ENCODE assay signal across 9 cellular contexts in genomic region chrX:1336331-1337143, GRCh38. TPM values are rescaled to one million over a fixed set of nuclear protein-coding genes. Genes with fewer than 3 reads are reported as not detected.
DNase-seq lines count a peak whose midpoint lies in the region; ATAC-seq and TF ChIP-seq lines count a peak whose summit lies in the region.
"Had no signal": no experiment of that assay in that cellular context is flagged by ENCODE, and none has a peak within 500 bp of the region (broad histone marks: within the 10 kb centered on the region; RNA-seq: fewer than 3 reads in every experiment).

Gene IL3RA, plus strand, starts transcription at chrX:1336785. Its CDS starts 4,981 bp downstream, at chrX:1341766.

- DNase-seq in activated T-cell treated with anti-CD3 and anti-CD28 coated beads, Interleukin-2, amount 50 U/mL, for 24 hours, result no peak
- no peak for DNase-seq in activated T-cell treated with anti-CD3 and anti-CD28 coated beads, Interleukin-2, amount 50 U/mL, for 1 hour
- DNase-seq in activated T-helper 2 cell treated with anti-CD3 and anti-CD28 coated beads, Interferon-gamma antibody, Interleukin-2, Interleukin-4, amounts not matched to agents 10 μg/mL and 5 μg/mL and 100 μg/mL, durations not matched to agents 14 hours and 24 hours and 36 hours (ENCODE audit: low spot score), result peak; percentile 48
- DNase-seq in left lung (peak; percentile 79), substantia nigra (lab: John Stamatoyannopoulos, UW) (peak in 26 of 49 donors; percentile 2 to 36 (median 8)), NCI-H146 (lab: John Stamatoyannopoulos, UW) (no peak)
- DNase-seq: DND-41 had no signal

- intact Hi-C loops in activated T-helper 2 cell treated with anti-CD3 and anti-CD28 coated beads, Interferon-gamma antibody, Interleukin-2, Interleukin-4, amounts not matched to agents 10 μg/mL and 5 μg/mL and 100 μg/mL, durations not matched to agents 14 hours and 24 hours and 36 hours (cut with micrococcal nuclease), result loop anchor here (2.0 to 10.0 kb wide), 2 partner anchors 16 to 258 kb away; partner anchors contain the start of gene AKAP17A
- intact Hi-C loops in left lung (cut with DNase I), result no loop called here

- H3K4me3 ChIP-seq in left lung, result peak within 1 kb of the TSS; percentile 12 to 50

- no peaks in the 10 kb centered on the region for H3K36me3 Mint-ChIP-seq in activated T-cell treated with anti-CD3 and anti-CD28 coated beads, Interleukin-2, amount 50 U/mL, for 24 hours (ENCODE audit: low read depth)
- peaks cover 44% of the 10 kb centered on the region for H3K36me3 Mint-ChIP-seq in activated T-helper 2 cell treated with anti-CD3 and anti-CD28 coated beads, Interferon-gamma antibody, Interleukin-2, Interleukin-4, amounts not matched to agents 10 μg/mL and 5 μg/mL and 100 μg/mL, durations not matched to agents 14 hours and 24 hours and 36 hours (ENCODE audit: low read depth)

- peaks cover 25% of the 10 kb centered on the region for H3K27me3 Mint-ChIP-seq in activated T-cell treated with anti-CD3 and anti-CD28 coated beads, Interleukin-2, amount 50 U/mL, for 24 hours
- H3K27me3 Mint-ChIP-seq in activated T-helper 2 cell treated with anti-CD3 and anti-CD28 coated beads, Interferon-gamma antibody, Interleukin-2, Interleukin-4, amounts not matched to agents 10 μg/mL and 5 μg/mL and 100 μg/mL, durations not matched to agents 14 hours and 24 hours and 36 hours (ENCODE audit: low read depth), result no peaks in the 10 kb centered on the region

- peaks cover 3% of the 10 kb centered on the region for H3K9me3 Mint-ChIP-seq in activated T-cell treated with anti-CD3 and anti-CD28 coated beads, Interleukin-2, amount 50 U/mL, for 24 hours
- peaks cover 23% of the 10 kb centered on the region for H3K9me3 Mint-ChIP-seq in activated T-helper 2 cell treated with anti-CD3 and anti-CD28 coated beads, Interferon-gamma antibody, Interleukin-2, Interleukin-4, amounts not matched to agents 10 μg/mL and 5 μg/mL and 100 μg/mL, durations not matched to agents 14 hours and 24 hours and 36 hours

- H3K4me1 ChIP-seq in left lung, result peaks cover 0 to 55% of the 10 kb centered on the region in 2 donors

- peaks cover 0 to 2% of the 10 kb centered on the region in 2 donors for H3K36me3 ChIP-seq in left lung

- peak within 1 kb of the TSS; percentile 72 for H3K4me3 Mint-ChIP-seq in activated T-cell treated with anti-CD3 and anti-CD28 coated beads, Interleukin-2, amount 50 U/mL, for 24 hours
- peak within 1 kb of the TSS; percentile 85 for H3K4me3 Mint-ChIP-seq in activated T-helper 2 cell treated with anti-CD3 and anti-CD28 coated beads, Interferon-gamma antibody, Interleukin-2, Interleukin-4, amounts not matched to agents 10 μg/mL and 5 μg/mL and 100 μg/mL, durations not matched to agents 14 hours and 24 hours and 36 hours (ENCODE audit: low read depth)

- H3K27ac ChIP-seq in left lung (peak within 1 kb of the TSS; percentile 33 to 79), substantia nigra (ENCODE audit: low read depth, low read length, poor library complexity, severe bottlenecking) (no peak within 1 kb of the TSS)

- H3K4me1 Mint-ChIP-seq in activated T-cell treated with anti-CD3 and anti-CD28 coated beads, Interleukin-2, amount 50 U/mL, for 24 hours (ENCODE audit: low read depth), result peaks cover 13% of the 10 kb centered on the region
- peaks cover 26% of the 10 kb centered on the region for H3K4me1 Mint-ChIP-seq in activated T-helper 2 cell treated with anti-CD3 and anti-CD28 coated beads, Interferon-gamma antibody, Interleukin-2, Interleukin-4, amounts not matched to agents 10 μg/mL and 5 μg/mL and 100 μg/mL, durations not matched to agents 14 hours and 24 hours and 36 hours (ENCODE audit: low read depth)

- peak within 1 kb of the TSS; percentile 39 for H3K27ac Mint-ChIP-seq in activated T-cell treated with anti-CD3 and anti-CD28 coated beads, Interleukin-2, amount 50 U/mL, for 24 hours
- peak within 1 kb of the TSS; percentile 83 for H3K27ac Mint-ChIP-seq in activated T-helper 2 cell treated with anti-CD3 and anti-CD28 coated beads, Interferon-gamma antibody, Interleukin-2, Interleukin-4, amounts not matched to agents 10 μg/mL and 5 μg/mL and 100 μg/mL, durations not matched to agents 14 hours and 24 hours and 36 hours

- peak; percentile 50 for ATAC-seq in HG03135 (IDR thresholded peaks at IDR 0.05; ENCODE audit: unreplicated experiment)
- peak; percentile 83 for ATAC-seq in left lung
- no peak for ATAC-seq in HG02840 (IDR thresholded peaks at IDR 0.05; ENCODE audit: low FRiP score, unreplicated experiment)

- H3K9me3 ChIP-seq in left lung, result peaks cover 0 to 9% of the 10 kb centered on the region in 2 donors

- H3K27me3 ChIP-seq in left lung, result peaks cover 0 to 5% of the 10 kb centered on the region in 2 donors

- no peak for TF ChIP-seq CTCF in left lung (IDR thresholded peaks at IDR 0.05)

RNA-seq across cellular contexts. Expression of gene IL3RA, which starts in this region (rescaled TPM):
- 6.8 and 7.4 TPM in 2 replicates for total RNA-seq in activated T-helper 2 cell treated with anti-CD3 and anti-CD28 coated beads, Interferon-gamma antibody, Interleukin-2, Interleukin-4, amounts not matched to agents 10 μg/mL and 5 μg/mL and 100 μg/mL, durations not matched to agents 14 hours and 24 hours and 36 hours
- 10 to 100 TPM; 13.9 to 24.4 TPM for total RNA-seq in left lung

Comparison
In these comparisons a context has a peak if more than half of its experiments do, and no peak if none do; other contexts are left out.
1. DNase-seq: peak in activated T-helper 2 cell treated with anti-CD3 and anti-CD28 coated beads, Interferon-gamma antibody, Interleukin-2, Interleukin-4, amounts not matched to agents 10 μg/mL and 5 μg/mL and 100 μg/mL, durations not matched to agents 14 hours and 24 hours and 36 hours (single experiment), left lung (2 of 2) and substantia nigra (26 of 49); none in activated T-cell treated with anti-CD3 and anti-CD28 coated beads, Interleukin-2, amount 50 U/mL, for 24 hours (single experiment), activated T-cell treated with anti-CD3 and anti-CD28 coated beads, Interleukin-2, amount 50 U/mL, for 1 hour (single experiment) and NCI-H146 (single experiment).